13 cellular contexts compared by ENCODE assay signal in the genomic region with DNA sequence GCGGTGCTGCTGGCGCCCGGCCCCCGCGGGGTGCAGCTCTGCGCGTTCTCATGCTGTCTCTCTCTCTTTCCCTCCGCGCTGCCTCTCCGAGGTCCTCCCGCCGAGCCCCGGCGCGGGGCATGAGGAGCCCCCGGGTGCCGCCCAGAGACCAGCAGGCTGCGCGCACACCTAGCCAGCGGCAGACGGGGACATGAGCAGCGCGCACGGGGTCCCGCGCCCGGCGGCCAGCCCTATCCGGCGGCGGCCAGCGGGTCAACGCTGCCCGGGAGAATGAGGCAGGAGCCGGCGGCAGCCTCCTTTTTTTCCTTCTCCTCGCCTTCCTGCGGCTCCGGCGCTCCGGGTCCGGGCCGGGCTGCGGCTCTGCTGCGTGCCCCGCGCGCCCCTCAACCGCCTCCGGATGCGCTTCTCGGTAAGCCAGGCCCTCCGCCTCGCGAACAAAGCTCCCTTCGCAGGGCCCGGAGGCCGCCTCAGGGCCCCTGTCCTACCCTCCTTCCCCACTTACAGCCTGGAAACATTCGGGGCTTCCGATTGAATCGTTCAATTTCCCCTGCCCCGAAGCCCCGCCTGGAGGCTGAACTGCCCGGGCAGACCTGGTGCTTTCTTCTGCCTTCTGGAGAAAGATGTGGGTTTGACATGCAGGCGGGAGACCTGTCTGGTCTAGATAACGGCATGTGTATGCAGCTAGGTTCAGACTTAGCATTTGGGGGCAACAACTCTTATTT. TPM values are rescaled to one million over a fixed set of nuclear protein-coding genes. Genes with fewer than 3 reads are reported as not detected.
A peak's percentile ranks its signal among the peaks of the same experiment; 100 is the strongest.
DNase-seq lines count a peak whose midpoint lies in the region; ATAC-seq and TF ChIP-seq lines count a peak whose summit lies in the region.
"Had no signal": no experiment of that assay in that cellular context is flagged by ENCODE, and none has a peak within 500 bp of the region (broad histone marks: within the 10 kb centered on the region; RNA-seq: fewer than 3 reads in every experiment).

A gene (plus strand): TSS at position 64 of the 722 bp plus-strand sequence.

- H3K4me3 ChIP-seq in BLaER1: peak within 1 kb of the TSS; percentile 79
- H3K4me3 ChIP-seq in H7 (ENCODE audit: insufficient read depth, low read depth, low read length): peak within 1 kb of the TSS; percentile 74

- H3K36me3 Mint-ChIP-seq in activated naive CD8-positive, alpha-beta T cell treated with anti-CD3 and anti-CD28 coated beads, Interleukin-2, amount 10 ng/mL, durations not matched to agents 7 days and 5 days: no peaks in the 10 kb centered on the region
- H3K36me3 Mint-ChIP-seq in mesothelial cell of epicardium: no peaks in the 10 kb centered on the region

- no peaks in the 10 kb centered on the region for H3K9me3 ChIP-seq in BLaER1

- TF ChIP-seq CTCF in mesothelial cell of epicardium (IDR thresholded peaks at IDR 0.05; ENCODE audit: unreplicated experiment): no peak

- no peak within 1 kb of the TSS for H3K27ac Mint-ChIP-seq in activated naive CD8-positive, alpha-beta T cell treated with anti-CD3 and anti-CD28 coated beads, Interleukin-2, amount 10 ng/mL, durations not matched to agents 7 days and 5 days
- no peak within 1 kb of the TSS for H3K27ac Mint-ChIP-seq in mesothelial cell of epicardium
- H3K27ac Mint-ChIP-seq: T-helper 1 cell treated with Interleukin-12 subunit alpha and Interleukin-12 subunit beta and Interleukin-4 antibody, amounts not matched to agents 30 μg/mL and 1 μg/mL, for 36 hours had no signal

- H3K36me3 ChIP-seq in BLaER1 (no peaks in the 10 kb centered on the region), H7 (replicated peaks; ENCODE audit: control insufficient read depth, insufficient read depth, low read length) (peaks cover 4% of the 10 kb centered on the region)

- H3K4me3 Mint-ChIP-seq in activated naive CD8-positive, alpha-beta T cell treated with anti-CD3 and anti-CD28 coated beads, Interleukin-2, amount 10 ng/mL, durations not matched to agents 7 days and 5 days: no peak within 1 kb of the TSS
- peak within 1 kb of the TSS; percentile 63 for H3K4me3 Mint-ChIP-seq in mesothelial cell of epicardium
- H3K4me3 Mint-ChIP-seq: T-helper 1 cell treated with Interleukin-12 subunit alpha and Interleukin-12 subunit beta and Interleukin-4 antibody, amounts not matched to agents 30 μg/mL and 1 μg/mL, for 36 hours had no signal

- H3K4me1 ChIP-seq in BLaER1: peaks cover 33% of the 10 kb centered on the region

- POLR2A ChIA-PET in activated naive CD8-positive, alpha-beta T cell treated with anti-CD3 and anti-CD28 coated beads, Interleukin-2, amount 10 ng/mL, durations not matched to agents 7 days and 5 days (lab: Charles Lee): no interaction called here

- DNase-seq in H7 (peak; percentile 84), mesothelial cell of epicardium (ENCODE audit: low spot score in 2 of 2, unreplicated experiment in 2 of 2) (no peak), SW 1271 (lab: John Stamatoyannopoulos, UW) (no peak)
- DNase-seq in activated naive CD8-positive, alpha-beta T cell treated with anti-CD3 and anti-CD28 coated beads, Interleukin-2, amount 10 ng/mL, durations not matched to agents 7 days and 5 days: peak; percentile 27
- DNase-seq: activated gamma-delta T cell treated with Interleukin-2 at 50 U/mL for 16 hours, DND-41, occipital lobe had no signal

- peak within 1 kb of the TSS; percentile 72 for H3K27ac ChIP-seq in BLaER1

- H3K9me3 Mint-ChIP-seq in activated naive CD8-positive, alpha-beta T cell treated with anti-CD3 and anti-CD28 coated beads, Interleukin-2, amount 10 ng/mL, durations not matched to agents 7 days and 5 days: no peaks in the 10 kb centered on the region
- no peaks in the 10 kb centered on the region for H3K9me3 Mint-ChIP-seq in mesothelial cell of epicardium
- H3K9me3 Mint-ChIP-seq: T-helper 1 cell treated with Interleukin-12 subunit alpha and Interleukin-12 subunit beta and Interleukin-4 antibody, amounts not matched to agents 30 μg/mL and 1 μg/mL, for 36 hours had no signal

- H4K20me1 ChIP-seq in BLaER1: peaks cover 14% of the 10 kb centered on the region; the same call in 1 of the 2 replicates

- H3K9ac ChIP-seq in BLaER1: peak within 1 kb of the TSS; percentile 70

- H3K4me1 Mint-ChIP-seq in activated naive CD8-positive, alpha-beta T cell treated with anti-CD3 and anti-CD28 coated beads, Interleukin-2, amount 10 ng/mL, durations not matched to agents 7 days and 5 days: peaks cover 1% of the 10 kb centered on the region
- peaks cover 7% of the 10 kb centered on the region for H3K4me1 Mint-ChIP-seq in mesothelial cell of epicardium

- peak within 1 kb of the TSS; percentile 96 for H3K4me2 ChIP-seq in BLaER1

- no peak for ATAC-seq in activated naive CD8-positive, alpha-beta T cell treated with anti-CD3 and anti-CD28 coated beads, Interleukin-2, amount 10 ng/mL, durations not matched to agents 7 days and 5 days (ENCODE audit: low read depth)
- ATAC-seq in HG03354 (IDR thresholded peaks at IDR 0.05; ENCODE audit: poor library complexity, severe bottlenecking, unreplicated experiment): no peak
- no peak for ATAC-seq in GM19455 (IDR thresholded peaks at IDR 0.05; ENCODE audit: unreplicated experiment)
- ATAC-seq in GM19328 (IDR thresholded peaks at IDR 0.05; ENCODE audit: unreplicated experiment): no peak

- peaks cover 55% of the 10 kb centered on the region for H3K27me3 Mint-ChIP-seq in activated naive CD8-positive, alpha-beta T cell treated with anti-CD3 and anti-CD28 coated beads, Interleukin-2, amount 10 ng/mL, durations not matched to agents 7 days and 5 days
- peaks cover 91% of the 10 kb centered on the region for H3K27me3 Mint-ChIP-seq in mesothelial cell of epicardium (ENCODE audit: low read depth)

- H3K27me3 ChIP-seq in BLaER1 (peaks cover 65% of the 10 kb centered on the region), H7 (ENCODE audit: control insufficient read depth, insufficient read depth, low read length) (peaks cover 9% of the 10 kb centered on the region; the same call in 1 of the 2 replicates)

RNA-seq across cellular contexts. Expression of the gene that starts here (rescaled TPM):
- total RNA-seq in H7 (2014; rRNA removed; shearing (Covaris generic)): 14.9 and 21.7 TPM in 2 replicates
- total RNA-seq in activated naive CD8-positive, alpha-beta T cell treated with anti-CD3 and anti-CD28 coated beads, Interleukin-2, amount 10 ng/mL, durations not matched to agents 7 days and 5 days: not detected
- total RNA-seq in mesothelial cell of epicardium: not detected in 3 replicates
- total RNA-seq: fibroblast of lung had no signal

Comparison
In these comparisons a context has a peak if more than half of its experiments do, and no peak if none do; other contexts are left out.
1. RNA of the gene that starts here (total RNA-seq): 14.9 to 21.7 TPM in H7; not detected in mesothelial cell of epicardium and not detected in activated naive CD8-positive, alpha-beta T cell treated with anti-CD3 and anti-CD28 coated beads, Interleukin-2, amount 10 ng/mL, durations not matched to agents 7 days and 5 days; every median in the first group is over 10 times any median in the second.
2. Peak in DNase-seq in activated naive CD8-positive, alpha-beta T cell treated with anti-CD3 and anti-CD28 coated beads, Interleukin-2, amount 10 ng/mL, durations not matched to agents 7 days and 5 days; RNA of the gene not detected or under 1 TPM.